8 cellular contexts compared by ENCODE assay signal in genomic region chr20:36835453-36836198, GRCh38. TPM values are rescaled to one million over a fixed set of nuclear protein-coding genes. Genes with fewer than 3 reads are reported as not detected.
DNase-seq lines count a peak whose midpoint lies in the region; ATAC-seq and TF ChIP-seq lines count a peak whose summit lies in the region.

No MANE protein-coding gene starts in this region.

- no peaks in the 10 kb centered on the region for H3K9me3 ChIP-seq in ovary
- no peaks in the 10 kb centered on the region for H3K9me3 ChIP-seq in thoracic aorta

- H3K4me3 ChIP-seq in ovary (no peak overlapping the region), thoracic aorta (peak overlapping the region; percentile 50)

- peaks cover 10% of the 10 kb centered on the region for H3K4me1 Mint-ChIP-seq in activated naive CD8-positive, alpha-beta T cell (ENCODE audit: low read depth)

- intact Hi-C loops in Right ventricle myocardium inferior (cut with DNase I), result no loop called here
- intact Hi-C loops in ovary (cut with DNase I), result loop anchor here in 1 of 4 donors (5.0 kb wide), 1 partner anchor 957 kb away; no protein-coding TSS in a partner anchor

- H3K4me3 Mint-ChIP-seq in activated naive CD8-positive, alpha-beta T cell, result peak overlapping the region; percentile 76

- H3K27ac Mint-ChIP-seq in activated naive CD8-positive, alpha-beta T cell, result no peak overlapping the region

- DNase-seq in GDM1 (lab: John Stamatoyannopoulos, UW), result peak; percentile 95
- peak; percentile 94 for DNase-seq in HEK293T (ENCODE audit: extremely low spot score)
- peak; percentile 60 for DNase-seq in NCI-H1048 (lab: John Stamatoyannopoulos, UW)
- DNase-seq in Right ventricle myocardium inferior (ENCODE audit: missing footprints), result peak; percentile 97
- peak; percentile 92 to 96 (median 94) for DNase-seq in ovary
- DNase-seq in thoracic aorta (ENCODE audit: low spot score), result peak; percentile 89

- H3K27me3 ChIP-seq in ovary (no peaks in the 10 kb centered on the region), thoracic aorta (replicated peaks; ENCODE audit: insufficient read depth) (no peaks in the 10 kb centered on the region)

- ATAC-seq in SK-N-SH treated with all-trans-retinoic acid at 6 μM for 48 hours (peak; percentile 97), Right ventricle myocardium inferior (peak; percentile 93), thoracic aorta (ENCODE audit: insufficient number of reproducible peaks, low FRiP score, low read depth) (peak; percentile 61)

- no peak for TF ChIP-seq CTCF in ovary (IDR thresholded peaks at IDR 0.05)
- TF ChIP-seq CTCF in thoracic aorta (IDR thresholded peaks at IDR 0.05), result no peak

- WGBS in ovary, 3 donors, result 2 to 3% (median 2%) methylated on average over 24 to 28 of the region's 28 CpGs

- no peaks in the 10 kb centered on the region for H3K36me3 ChIP-seq in ovary
- H3K36me3 ChIP-seq in thoracic aorta, result peaks cover 12% of the 10 kb centered on the region

- CTCF ChIA-PET in HEK293T (lab: Yijun Ruan, JAX), result interaction anchor here (0.7 to 2.4 kb wide), 7 partner anchors 11 to 139 kb away, joined by 3 to 25 read pairs (median 6); partner anchors contain the start of gene DSN1

- POLR2A ChIA-PET in HEK293T (lab: Yijun Ruan, JAX), result interaction anchor here (0.6 to 2.3 kb wide), 14 partner anchors 10 to 201 kb away, joined by 3 to 9 read pairs (median 4); partner anchors contain the start of gene DSN1

- no peaks in the 10 kb centered on the region for H3K27me3 Mint-ChIP-seq in activated naive CD8-positive, alpha-beta T cell

- H3K27ac ChIP-seq in ovary (peak overlapping the region; percentile 74), thoracic aorta (peak overlapping the region; percentile 73 to 89)

- no peaks in the 10 kb centered on the region for H3K36me3 Mint-ChIP-seq in activated naive CD8-positive, alpha-beta T cell

- peaks cover 29% of the 10 kb centered on the region for H3K4me1 ChIP-seq in ovary (ENCODE audit: insufficient read depth)
- peaks cover 17 to 60% of the 10 kb centered on the region in 2 donors for H3K4me1 ChIP-seq in thoracic aorta (ENCODE audit: control insufficient read depth in 1 of 2, low read depth in 2 of 2)

- TF ChIP-seq POLR2A in ovary (IDR thresholded peaks at IDR 0.05), result peak; percentile 61

- H3K9me3 Mint-ChIP-seq in activated naive CD8-positive, alpha-beta T cell (ENCODE audit: low read depth), result no peaks in the 10 kb centered on the region

- TF ChIP-seq EP300 in ovary (IDR thresholded peaks at IDR 0.05), result no peak

TF ChIP-seq in HEK293T, 16 proteins besides CTCF, POLR2A, EP300 and RAD21:
- no peak for TF ChIP-seq TARDBP (IDR thresholded peaks at IDR 0.05)
- peak; percentile 98 for TF ChIP-seq FOXM1 (IDR thresholded peaks at IDR 0.05; ENCODE audit: borderline replicate concordance)
- no peak for TF ChIP-seq NFRKB (IDR thresholded peaks at IDR 0.05)
- TF ChIP-seq SP1 (IDR thresholded peaks at IDR 0.05), result no peak
- TF ChIP-seq FOXK2 (IDR thresholded peaks at IDR 0.05), result no peak
- no peak for TF ChIP-seq ZNF384 (IDR thresholded peaks at IDR 0.05)
TF ChIP-seq in HEK293T: peak in this region for 1.

TF ChIP-seq in SK-N-SH treated with all-trans-retinoic acid at 6 μM for 48 hours, 23 proteins besides CTCF, POLR2A, EP300 and RAD21:
- TF ChIP-seq GLIS3 (CRISPR knock-in tag; IDR thresholded peaks at IDR 0.05) (no peak), ZNF565 (CRISPR knock-in tag; conservative IDR thresholded peaks at IDR 0.05; ENCODE audit: low read depth) (no peak)

RNA-seq across cellular contexts. Expression of gene TLDC2, which starts 40.3 kb away (rescaled TPM):
- total RNA-seq in Right ventricle myocardium inferior, result not detected
- under 1 TPM in 3 of 7 donors, not detected in 4; 0.10 to 0.95 (median 0.92) TPM for total RNA-seq in ovary
- under 1 TPM; 0.11 to 0.33 TPM for polyA plus RNA-seq in ovary
- total RNA-seq in thoracic aorta, result 1 to 10 TPM in 1 of 2 donors, not detected in 1; 1.6 TPM
